12 cellular contexts compared by ENCODE assay signal in the genomic region with DNA sequence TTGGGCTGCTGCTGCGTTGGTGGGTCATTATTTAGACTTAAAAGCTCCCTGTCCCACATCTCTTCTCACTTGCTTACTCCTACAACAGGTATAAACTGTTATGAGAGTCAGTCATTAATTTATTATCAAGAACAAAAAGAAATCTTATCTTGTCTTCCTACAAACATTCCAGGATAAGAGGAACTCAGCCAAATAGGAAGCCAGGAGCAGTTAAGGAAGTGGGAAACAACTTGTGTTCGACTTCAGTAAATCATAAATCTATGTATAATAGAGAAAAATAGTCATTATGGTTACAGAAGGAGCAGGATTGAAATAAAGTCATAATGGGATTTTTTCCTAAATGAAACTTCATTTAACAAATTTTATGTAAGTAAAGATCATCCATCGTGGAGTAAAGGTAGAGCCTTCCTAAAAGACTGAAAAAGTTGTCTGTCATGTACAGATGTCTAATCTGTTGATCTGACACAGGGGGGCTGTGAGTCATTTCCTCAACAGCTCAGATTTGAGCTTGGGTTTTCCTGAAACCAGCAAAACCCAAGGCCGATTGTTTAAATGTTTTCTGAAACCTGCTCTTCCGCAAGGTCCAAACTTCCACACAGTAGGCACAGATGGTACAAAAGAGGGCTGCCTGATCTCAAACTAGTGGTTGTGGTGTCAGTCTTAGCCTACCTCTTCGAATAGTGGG. TPM values are rescaled to one million over a fixed set of nuclear protein-coding genes. Genes with fewer than 3 reads are reported as not detected.
A peak's percentile ranks its signal among the peaks of the same experiment; 100 is the strongest.
DNase-seq lines count a peak whose midpoint lies in the region; ATAC-seq, FAIRE-seq and TF ChIP-seq lines count a peak whose summit lies in the region.
"Had no signal": no experiment of that assay in that cellular context is flagged by ENCODE, and none has a peak within 500 bp of the region (broad histone marks: within the 10 kb centered on the region; RNA-seq: fewer than 3 reads in every experiment).

No MANE protein-coding gene starts in this region.

- peak overlapping the region; percentile 74; the same call in 1 of the 2 replicates for H2AK5ac ChIP-seq in IMR-90 (ENCODE audit: low read depth, low read length)
- no peak overlapping the region for H2AK5ac ChIP-seq in mesenchymal stem cell (ENCODE audit: low read length, severe bottlenecking)

- H2BK120ac ChIP-seq in IMR-90 (ENCODE audit: low read depth, low read length) (no peak overlapping the region; the same call in 1 of the 2 replicates), mesenchymal stem cell (ENCODE audit: low read depth, low read length) (no peak overlapping the region)

- H3K4ac ChIP-seq in IMR-90 (ENCODE audit: low read depth, low read length): peak overlapping the region; percentile 70; the same call in 1 of the 2 replicates
- H3K4ac ChIP-seq in mesenchymal stem cell (ENCODE audit: low read depth in 1 of 2, low read length in 2 of 2): no peak overlapping the region

- dilution Hi-C loops in IMR-90 (cut with HindIII; ENCODE audit: low sequenced_read_pairs, unreplicated experiment): no loop called here

- no peak overlapping the region for H2BK20ac ChIP-seq in IMR-90 (ENCODE audit: low read depth, low read length)

- peak; percentile 60 for FAIRE-seq in K562 (lab: Jason Lieb, UNC)

- H3K36me3 ChIP-seq in IMR-90 (ENCODE audit: control insufficient read depth, insufficient read depth, low read length) (peaks cover 19% of the 10 kb centered on the region), K562 (ENCODE audit: control insufficient read depth, insufficient read depth, low read length) (peaks cover 3% of the 10 kb centered on the region; the same call in 2 of the 3 replicates), mesenchymal stem cell (ENCODE audit: control insufficient read depth in 1 of 2, insufficient read depth in 2 of 2, low read depth in 1 of 2, low read length in 2 of 2) (peaks cover 12 to 65% of the 10 kb centered on the region in 2 experiments), tibial nerve (peaks cover 0 to 49% (median 2%) of the 10 kb centered on the region in 3 donors)

- no peak overlapping the region for H3K4me2 ChIP-seq in IMR-90 (ENCODE audit: low read depth, low read length)
- no peak overlapping the region for H3K4me2 ChIP-seq in K562 (ENCODE audit: insufficient read depth, low read length)
- peak overlapping the region; percentile 31 for H3K4me2 ChIP-seq in mesenchymal stem cell (ENCODE audit: low read length, poor library complexity, severe bottlenecking)

- no peak overlapping the region; the same call in 2 of the 3 replicates for H2BK15ac ChIP-seq in IMR-90 (ENCODE audit: low read depth, low read length)
- H2BK15ac ChIP-seq in mesenchymal stem cell (ENCODE audit: low read depth, poor library complexity, severe bottlenecking): no peak overlapping the region

- H3K56ac ChIP-seq in IMR-90 (ENCODE audit: extremely low read depth, insufficient read depth, low read length): no peak overlapping the region

- CTCF ChIA-PET in IMR-90 (lab: Yijun Ruan, JAX): no interaction called here
- CTCF ChIA-PET in K562 (lab: Yijun Ruan, JAX; ENCODE audit: low intra/inter-chr PET ratio): no interaction called here

- no peak overlapping the region for H3K27ac ChIP-seq in IMR-90 (ENCODE audit: insufficient read depth, low read length)
- H3K27ac ChIP-seq in K562 (ENCODE audit: extremely low read depth, low read depth, low read length): no peak overlapping the region
- peak overlapping the region; percentile 90 for H3K27ac ChIP-seq in mesenchymal stem cell (ENCODE audit: low read length, poor library complexity, severe bottlenecking)
- H3K27ac ChIP-seq in tibial nerve: peak overlapping the region in 1 of 4 donors; percentile 41

- BruUV-seq in IMR-90 (replicated peaks; lab: Mats Ljungman, UMichigan): no TSS peak
- no TSS peak for BruUV-seq in K562 (replicated peaks; lab: Mats Ljungman, UMichigan)

- H3K79me1 ChIP-seq in IMR-90 (ENCODE audit: low read depth in 1 of 2, low read length in 2 of 2) (peaks cover 22 to 68% of the 10 kb centered on the region in 2 experiments), mesenchymal stem cell (replicated peaks; ENCODE audit: low read length, poor library complexity, severe bottlenecking) (peaks cover 12% of the 10 kb centered on the region)

- intact Hi-C loops in IMR-90 (cut with micrococcal nuclease) (no loop called here), K562 (cut with micrococcal nuclease) (no loop called here)

- H3K23ac ChIP-seq in IMR-90 (ENCODE audit: low read depth, low read length) (peak overlapping the region; percentile 60; the same call in 1 of the 2 replicates), mesenchymal stem cell (ENCODE audit: low read length in 2 of 2) (no peak overlapping the region)

- H2BK12ac ChIP-seq in mesenchymal stem cell (ENCODE audit: low read length in 2 of 2): no peak overlapping the region

- peak overlapping the region in 1 of 2 experiments; percentile 63; a peak in 1 of 4 replicates for H4K8ac ChIP-seq in IMR-90 (ENCODE audit: low read depth in 2 of 2, low read length in 2 of 2)
- H4K8ac ChIP-seq in mesenchymal stem cell (ENCODE audit: low read length): no peak overlapping the region

- no peak overlapping the region for H4K5ac ChIP-seq in IMR-90 (ENCODE audit: low read depth, low read length)

- WGBS in IMR-90 (ENCODE audit: extremely low coverage in 2 of 2, insufficient read length in 1 of 2), 2 experiments: no CpG with 5 or more reads among the region's 6 CpGs
- 39% methylated on average over 6 of the region's 6 CpGs for whole genome bisulfite sequencing in K562 (ENCODE audit: insufficient coverage, low coverage, missing lambda C conversion rate)
- WGBS in mesenchymal stem cell: 6% methylated on average over 2 of the region's 6 CpGs
- 74 to 76% methylated on average over 6 of the region's 6 CpGs for WGBS in tibial nerve, 2 donors

- H4K91ac ChIP-seq in IMR-90 (ENCODE audit: insufficient read depth, low read depth, low read length) (no peak overlapping the region), mesenchymal stem cell (ENCODE audit: low read length) (no peak overlapping the region)

- H3K4me3 ChIP-seq in IMR-90 (ENCODE audit: insufficient read depth, low read depth, low read length) (no peak overlapping the region), K562 (no peak overlapping the region), mesenchymal stem cell (ENCODE audit: insufficient read depth in 1 of 2, low read depth in 1 of 2, low read length in 2 of 2) (no peak overlapping the region), tibial nerve (no peak overlapping the region)

- no peak overlapping the region for H3K18ac ChIP-seq in IMR-90 (ENCODE audit: low read depth, low read length)
- H3K18ac ChIP-seq in mesenchymal stem cell (ENCODE audit: low read depth in 1 of 2, low read length in 2 of 2): peak overlapping the region in 1 of 2 experiments; percentile 66

- peak overlapping the region; percentile 31 for H2BK5ac ChIP-seq in IMR-90 (ENCODE audit: low read depth, low read length, poor library complexity, severe bottlenecking)
- peak overlapping the region; percentile 46 for H2BK5ac ChIP-seq in mesenchymal stem cell (ENCODE audit: low read depth, low read length, poor library complexity, severe bottlenecking)

- H4K20me1 ChIP-seq in IMR-90 (ENCODE audit: insufficient read depth, low read length) (peaks cover 8% of the 10 kb centered on the region; the same call in 1 of the 2 replicates), K562 (replicated peaks; ENCODE audit: control insufficient read depth, insufficient read depth, low read length) (no peaks in the 10 kb centered on the region)

- H2AFZ ChIP-seq in IMR-90 (replicated peaks; ENCODE audit: low read length, poor library complexity): no peak overlapping the region
- no peak overlapping the region for H2AFZ ChIP-seq in K562 (ENCODE audit: low read depth, low read length)
- H2AFZ ChIP-seq in mesenchymal stem cell (ENCODE audit: low read depth, low read length): no peak overlapping the region

- peak; percentile 26; the same call in 1 of the 2 replicates for TF ChIP-seq EP300 in K562 (IDR thresholded peaks at IDR 0.05; ENCODE audit: low read length)
- TF ChIP-seq EP300 in tibial nerve (IDR thresholded peaks at IDR 0.05): no peak

- H3K9me3 ChIP-seq in IMR-90 (ENCODE audit: control insufficient read depth, insufficient read depth, low read length): no peaks in the 10 kb centered on the region; the same call in 1 of the 2 replicates
- H3K9me3 ChIP-seq in K562 (replicated peaks; ENCODE audit: control insufficient read depth, insufficient read depth, low read depth, low read length): no peaks in the 10 kb centered on the region
- H3K9me3 ChIP-seq in mesenchymal stem cell (ENCODE audit: control insufficient read depth, low read length): no peaks in the 10 kb centered on the region
- no peaks in the 10 kb centered on the region for H3K9me3 ChIP-seq in tibial nerve

- in situ Hi-C loops in IMR-90 (cut with MboI; ENCODE audit: low sequenced_read_pairs): no loop called here
- in situ Hi-C loops in K562 (cut with MboI): no loop called here

- H3K27me3 ChIP-seq in IMR-90 (ENCODE audit: control insufficient read depth, insufficient read depth, low read length): no peaks in the 10 kb centered on the region
- H3K27me3 ChIP-seq in K562 (ENCODE audit: control insufficient read depth in 2 of 2, insufficient read depth in 2 of 2, low read length in 2 of 2): no peaks in the 10 kb centered on the region
- H3K27me3 ChIP-seq in mesenchymal stem cell (ENCODE audit: control insufficient read depth in 1 of 2, insufficient read depth in 1 of 2, low read length in 2 of 2): no peaks in the 10 kb centered on the region
- no peaks in the 10 kb centered on the region for H3K27me3 ChIP-seq in tibial nerve

- no peaks in the 10 kb centered on the region for H3K79me2 ChIP-seq in K562 (ENCODE audit: control insufficient read depth, insufficient read depth, low read length)

- peaks cover 17% of the 10 kb centered on the region for H3K9me1 ChIP-seq in IMR-90 (ENCODE audit: insufficient read depth, low read length)
- H3K9me1 ChIP-seq in K562 (ENCODE audit: control insufficient read depth, insufficient read depth, low read length): no peaks in the 10 kb centered on the region

- DNase-seq in COLO829 (ENCODE audit: low spot score) (peak; percentile 2), IMR-90 (peak; percentile 75), K562 (ENCODE audit: extremely low read depth in 1 of 4, low spot score in 3 of 4) (peak in 2 of 4 experiments; percentile 22 to 41), mesenchymal stem cell (peak; percentile 84), T1000 (lab: John Stamatoyannopoulos, UW) (no peak), tibial nerve (ENCODE audit: low spot score in 2 of 2) (no peak)
- DNase-seq: aorta, DMS79, NCI-H524 treated with DMSO at 0.1 percent for 48 hours, T-helper 9 cell had no signal

- TF ChIP-seq RAD21 in IMR-90 (IDR thresholded peaks at IDR 0.05; ENCODE audit: low read length) (no peak), K562 (CRISPR knock-in tag; conservative IDR thresholded peaks at IDR 0.05 in 1 of 2, IDR thresholded peaks at IDR 0.05 in 1 of 2) (no peak)

- H3K4me1 ChIP-seq in IMR-90 (ENCODE audit: control insufficient read depth, insufficient read depth, low read length): peaks cover 21% of the 10 kb centered on the region
- H3K4me1 ChIP-seq in K562 (replicated peaks in 1 of 2; ENCODE audit: control insufficient read depth in 2 of 2, insufficient read depth in 2 of 2, low read length in 2 of 2): peaks cover 0 to 8% of the 10 kb centered on the region in 2 experiments; a peak in 2 of 5 replicates
- H3K4me1 ChIP-seq in mesenchymal stem cell (ENCODE audit: control insufficient read depth, insufficient read depth, low read depth, low read length): peaks cover 11% of the 10 kb centered on the region
- H3K4me1 ChIP-seq in tibial nerve: peaks cover 0 to 30% (median 0%) of the 10 kb centered on the region in 4 donors

- H3K9ac ChIP-seq in IMR-90 (ENCODE audit: low read depth, low read length): no peak overlapping the region
- H3K9ac ChIP-seq in K562 (ENCODE audit: insufficient read depth in 1 of 2, low read depth in 2 of 2, low read length in 2 of 2): no peak overlapping the region
- no peak overlapping the region for H3K9ac ChIP-seq in mesenchymal stem cell (ENCODE audit: low read length)

- TF ChIP-seq POLR2A in IMR-90 (IDR thresholded peaks at IDR 0.05; ENCODE audit: low read depth, low read length) (no peak), K562 (conservative IDR thresholded peaks at IDR 0.05) (no peak), tibial nerve (IDR thresholded peaks at IDR 0.05) (no peak)

- ATAC-seq in IMR-90 (ENCODE audit: low read depth) (peak; percentile 36), K562 (no peak), GM21723 (IDR thresholded peaks at IDR 0.05; ENCODE audit: unreplicated experiment) (no peak), GM18909 (IDR thresholded peaks at IDR 0.05; ENCODE audit: poor library complexity, unreplicated experiment) (no peak)

- POLR2A ChIA-PET in IMR-90 (lab: Charles Lee; ENCODE audit: unreplicated experiment): no interaction called here
- POLR2A ChIA-PET in K562 (lab: Yijun Ruan, JAX): interaction anchor here (0.5 to 0.7 kb wide), 2 partner anchors 137 to 202 kb away, joined by 3 read pairs; no protein-coding TSS in a partner anchor

- no peak for TF ChIP-seq CTCF in IMR-90 (conservative IDR thresholded peaks at IDR 0.05; ENCODE audit: low read depth, low read length)
- TF ChIP-seq CTCF in K562 (IDR thresholded peaks at IDR 0.05 in 2 of 3, conservative IDR thresholded peaks at IDR 0.05 in 1 of 3; ENCODE audit: insufficient read depth in 2 of 3, low read depth in 1 of 3, low read length in 3 of 3): no peak
- TF ChIP-seq CTCF in tibial nerve (IDR thresholded peaks at IDR 0.05): no peak

- H3K14ac ChIP-seq in IMR-90 (replicated peaks; ENCODE audit: low read depth, low read length): peak overlapping the region; percentile 83; the same call in 1 of the 2 replicates
- no peak overlapping the region for H3K14ac ChIP-seq in mesenchymal stem cell (ENCODE audit: low read length in 2 of 2)

- peak overlapping the region; percentile 30 for H2AK9ac ChIP-seq in IMR-90 (replicated peaks; ENCODE audit: low read depth, low read length, poor library complexity)

RNA-seq across cellular contexts. Expression of gene LRRTM2, which starts 25.3 kb away (rescaled TPM):
- total RNA-seq in IMR-90 (2012; rRNA removed) (1.9 and 2.0 TPM in 2 replicates), K562 (2014; rRNA removed) (under 0.01 TPM in 1 of 2 replicates, not detected in the other), K562 (2014; rRNA removed; fragmentation: Illumina TruSeq; extraction: Trizol) (not detected in 2 replicates), K562 (2015; rRNA removed; fragmentation: Illumina TruSeq; extraction: Trizol) (0.07 TPM in 1 of 2 replicates, not detected in the other), K562 (2021) (not detected in 2 replicates), tibial nerve (1 to 10 TPM in 2 of 4 donors, under 1 TPM in 2; 0.20 to 3.7 (median 0.81) TPM)
- polyA plus RNA-seq in IMR-90 (2012; rRNA removed) (0.39 and 0.53 TPM in 2 replicates), K562 (2011; rRNA removed) (0.03 TPM in 1 of 2 replicates, not detected in the other), K562 (2014; fragmentation: Illumina TruSeq; extraction: Trizol) (0.07 TPM in 1 of 2 replicates, not detected in the other), K562 (2014; fragmentation: Nextera tagmentation; extraction: Ambion mirVana) (under 1 TPM; 0.01 to 0.03 TPM), K562 (2014; rRNA removed) (not detected in 2 replicates)
- 0.12 and 0.19 TPM in 2 replicates for polyA plus RNA-seq in IMR-90 (2012; cell fraction: cytosol; rRNA removed)
- polyA plus RNA-seq in IMR-90 (2012; cell fraction: nucleus; rRNA removed; ENCODE audit: low replicate concordance): 0.07 and 0.57 TPM in 2 replicates
- 0.07 TPM in 1 of 2 replicates, not detected in the other for total RNA-seq in K562 (2011; cell fraction: chromatin; rRNA removed; ENCODE audit: low replicate concordance)
- total RNA-seq in K562 (2011; cell fraction: nucleolus; rRNA removed): not detected in 2 replicates
- total RNA-seq in K562 (2011; cell fraction: nucleoplasm; rRNA removed): not detected in 2 replicates
- polyA plus RNA-seq in K562 (2011; cell fraction: cytosol; rRNA removed): not detected in 2 replicates
- 0.03 and 0.04 TPM in 2 replicates for polyA plus RNA-seq in K562 (2011; cell fraction: nucleus; rRNA removed)
- 0.01 and 0.08 TPM in 2 replicates for polyA plus RNA-seq in K562 (2012)
- not detected in 2 replicates for polyA minus RNA-seq in K562 (2011; rRNA and poly(A)+ RNA removed)
- not detected in 2 replicates for polyA minus RNA-seq in K562 (2011; cell fraction: cytosol; rRNA and poly(A)+ RNA removed)
- 0.11 TPM in 1 of 2 replicates, not detected in the other for polyA minus RNA-seq in K562 (2011; cell fraction: nucleus; rRNA and poly(A)+ RNA removed)
- polyA plus RNA-seq in mesenchymal stem cell (2013, experiment 1 of 2): 0.86 TPM
- polyA plus RNA-seq in mesenchymal stem cell (2013, experiment 2 of 2): 1.2 TPM

Comparison
In these comparisons a context has a peak if more than half of its experiments do, and no peak if none do; other contexts are left out.
1. DNase-seq: peak in COLO829 (single experiment), IMR-90 (single experiment) and mesenchymal stem cell (single experiment); none in T1000 (single experiment) and tibial nerve (0 of 2).